In genomic region chr15:101379647-101380046, GRCh38 we compare ENCODE assay signal across 17 cellular contexts.
"Had no signal": no experiment of that assay in that cellular context is flagged by ENCODE, and none has a peak within 500 bp of the region (broad histone marks: within the 10 kb centered on the region; RNA-seq: fewer than 3 reads in every experiment).

No MANE protein-coding gene starts in this region.

- ATAC-seq: effector memory CD8-positive, alpha-beta T cell; gastroesophageal sphincter; lower lobe of right lung; natural killer cell treated with Interleukin-12 subunit alpha and Interleukin-12 subunit beta and Interleukin-15 and Interleukin-18, amount 100 ng/mL, for 72 hours had no signal

- DNase-seq: effector memory CD8-positive, alpha-beta T cell; esophagus squamous epithelium; foreskin fibroblast; glutamatergic neuron; islet precursor cell; left ventricle myocardium inferior; lower lobe of right lung; midbrain; stimulated activated CD4-positive, alpha-beta T cell treated with anti-CD3 and anti-CD28 coated beads, Interleukin-4, amount 100 ng/mL, for 1 hour; stimulated activated CD8-positive, alpha-beta memory T cell treated with anti-CD3 and anti-CD28 coated beads, Interleukin-4, amount 100 ng/mL, for 48 hours; stimulated activated naive CD8-positive, alpha-beta T cell treated with anti-CD3 and anti-CD28 coated beads, Interleukin-15, Interleukin-2, amounts not matched to agents 100 U/mL and 50 U/mL, for 24 hours; thyroid gland had no signal

- H3K4me2 ChIP-seq: smooth muscle cell had no signal

- H3K4me1 ChIP-seq: esophagus squamous epithelium, gastroesophageal sphincter, lower lobe of right lung, right atrium auricular region, thyroid gland had no signal

- H3K36me3 ChIP-seq: esophagus squamous epithelium, gastroesophageal sphincter, lower lobe of right lung, right atrium auricular region, suprapubic skin, thyroid gland had no signal

- H3K9me3 ChIP-seq: esophagus squamous epithelium, gastroesophageal sphincter, left ventricle myocardium inferior, lower lobe of right lung, right atrium auricular region, suprapubic skin, thyroid gland had no signal

- H3K27me3 ChIP-seq: esophagus squamous epithelium, gastroesophageal sphincter, right atrium auricular region, suprapubic skin, thyroid gland had no signal

- H3K4me3 ChIP-seq: esophagus squamous epithelium, gastroesophageal sphincter, left ventricle myocardium inferior, lower lobe of right lung, right atrium auricular region, smooth muscle cell, suprapubic skin, thyroid gland had no signal

- H3K27ac ChIP-seq: esophagus squamous epithelium, gastroesophageal sphincter, left ventricle myocardium inferior, lower lobe of right lung, right atrium auricular region, suprapubic skin, thyroid gland had no signal
